Comparison of ENCODE assay signal across 8 cellular contexts in genomic region chr19:10961763-10962536, GRCh38. TPM values are rescaled to one million over a fixed set of nuclear protein-coding genes. Genes with fewer than 3 reads are reported as not detected.
A peak's percentile ranks its signal among the peaks of the same experiment; 100 is the strongest.
DNase-seq lines count a peak whose midpoint lies in the region; ATAC-seq and TF ChIP-seq lines count a peak whose summit lies in the region.

No MANE protein-coding gene starts in this region.

- peaks cover 17 to 48% of the 10 kb centered on the region in 2 donors for H3K4me1 ChIP-seq in left lung
- peaks cover 32% of the 10 kb centered on the region in 2 donors for H3K4me1 ChIP-seq in thyroid gland

- no peaks in the 10 kb centered on the region for H3K9me3 Mint-ChIP-seq in activated naive CD8-positive, alpha-beta T cell treated with anti-CD3 and anti-CD28 coated beads, Interleukin-2, amount 10 ng/mL, durations not matched to agents 7 days and 5 days

- 23 to 25% methylated on average over 18 of the region's 18 CpGs for WGBS in thyroid gland, 2 donors

- TF ChIP-seq CTCF in AG09309 (IDR thresholded peaks at IDR 0.05; ENCODE audit: control insufficient read depth, insufficient read depth, low read depth, low read length, missing control alignments), result no peak
- TF ChIP-seq CTCF in HL-60 (IDR thresholded peaks at IDR 0.05; ENCODE audit: insufficient read depth, low read length), result no peak
- no peak for TF ChIP-seq CTCF in left lung (IDR thresholded peaks at IDR 0.05)
- TF ChIP-seq CTCF in thyroid gland (IDR thresholded peaks at IDR 0.05), result no peak

- no peaks in the 10 kb centered on the region for H3K27me3 Mint-ChIP-seq in activated naive CD8-positive, alpha-beta T cell treated with anti-CD3 and anti-CD28 coated beads, Interleukin-2, amount 10 ng/mL, durations not matched to agents 7 days and 5 days

- intact Hi-C loops in left lung (cut with DNase I) (no loop called here), thyroid gland (cut with DNase I) (no loop called here)

- H3K27me3 ChIP-seq in HL-60 (ENCODE audit: insufficient read depth, poor library complexity, severe bottlenecking) (no peaks in the 10 kb centered on the region), left lung (no peaks in the 10 kb centered on the region), thyroid gland (no peaks in the 10 kb centered on the region)

- no peaks in the 10 kb centered on the region for H3K36me3 ChIP-seq in left lung
- no peaks in the 10 kb centered on the region for H3K36me3 ChIP-seq in thyroid gland

- no peak for TF ChIP-seq POLR2A in thyroid gland (IDR thresholded peaks at IDR 0.05)

- H3K27ac Mint-ChIP-seq in activated naive CD8-positive, alpha-beta T cell treated with anti-CD3 and anti-CD28 coated beads, Interleukin-2, amount 10 ng/mL, durations not matched to agents 7 days and 5 days, result peak overlapping the region; percentile 83

- H3K9me3 ChIP-seq in left lung (no peaks in the 10 kb centered on the region), thyroid gland (no peaks in the 10 kb centered on the region)

- H3K27ac ChIP-seq in HL-60 (replicated peaks) (peak overlapping the region; percentile 87), left lung (peak overlapping the region; percentile 86 to 93), thyroid gland (peak overlapping the region in 2 of 3 donors; percentile 84 to 87)

- in situ Hi-C loops in G401 (cut with HindIII; ENCODE audit: low sequenced_read_pairs), result no loop called here

- peak overlapping the region; percentile 89 for H3K4me3 Mint-ChIP-seq in activated naive CD8-positive, alpha-beta T cell treated with anti-CD3 and anti-CD28 coated beads, Interleukin-2, amount 10 ng/mL, durations not matched to agents 7 days and 5 days

- ATAC-seq in activated naive CD8-positive, alpha-beta T cell treated with anti-CD3 and anti-CD28 coated beads, Interleukin-2, amount 10 ng/mL, durations not matched to agents 7 days and 5 days (ENCODE audit: low read depth), result no peak
- ATAC-seq in left lung, result no peak
- ATAC-seq in GM21367 (IDR thresholded peaks at IDR 0.05; ENCODE audit: unreplicated experiment), result no peak
- ATAC-seq in GM19455 (IDR thresholded peaks at IDR 0.05; ENCODE audit: unreplicated experiment), result no peak

- H3K4me3 ChIP-seq in AG09309 (ENCODE audit: control insufficient read depth, low read depth, low read length), result peak overlapping the region; percentile 80
- H3K4me3 ChIP-seq in HL-60 (replicated peaks; ENCODE audit: insufficient read depth, low read length), result peak overlapping the region; percentile 74
- peak overlapping the region; percentile 65 to 83 for H3K4me3 ChIP-seq in left lung
- peak overlapping the region; percentile 68 to 79 (median 70) for H3K4me3 ChIP-seq in thyroid gland (replicated peaks in 1 of 3)

- no peak for DNase-seq in AG09309 (ENCODE audit: low read depth)
- no peak for DNase-seq in HL-60 (ENCODE audit: low read depth in 1 of 2, low spot score in 1 of 2)
- DNase-seq in activated naive CD8-positive, alpha-beta T cell treated with anti-CD3 and anti-CD28 coated beads, Interleukin-2, amount 10 ng/mL, durations not matched to agents 7 days and 5 days, result no peak
- DNase-seq in left lung, result no peak
- DNase-seq in thyroid gland, result no peak
- DNase-seq in G401 (ENCODE audit: low spot score), result no peak

- peaks cover 29% of the 10 kb centered on the region for H3K4me1 Mint-ChIP-seq in activated naive CD8-positive, alpha-beta T cell treated with anti-CD3 and anti-CD28 coated beads, Interleukin-2, amount 10 ng/mL, durations not matched to agents 7 days and 5 days

- peaks cover 6% of the 10 kb centered on the region for H3K36me3 Mint-ChIP-seq in activated naive CD8-positive, alpha-beta T cell treated with anti-CD3 and anti-CD28 coated beads, Interleukin-2, amount 10 ng/mL, durations not matched to agents 7 days and 5 days

- POLR2A ChIA-PET in activated naive CD8-positive, alpha-beta T cell treated with anti-CD3 and anti-CD28 coated beads, Interleukin-2, amount 10 ng/mL, durations not matched to agents 7 days and 5 days (lab: Charles Lee), result interaction anchor here (0.7 to 2.0 kb wide), 5 partner anchors 25 to 419 kb away, joined by 3 to 7 read pairs (median 4); partner anchors contain the start of genes LDLR and TMED1

RNA-seq across cellular contexts. Expression of gene SMARCA4, which starts 1.1 kb away (rescaled TPM):
- total RNA-seq in activated naive CD8-positive, alpha-beta T cell treated with anti-CD3 and anti-CD28 coated beads, Interleukin-2, amount 10 ng/mL, durations not matched to agents 7 days and 5 days, result 100 to 1,000 TPM in 1 of 2 experiments, 10 to 100 TPM in 1; 99.9 to 107 TPM
- total RNA-seq in left lung, result 100 to 1,000 TPM in 1 of 2 donors, 10 to 100 TPM in 1; 98.3 to 101 TPM
- 100 to 1,000 TPM in 2 of 4 donors, 10 to 100 TPM in 2; 49.4 to 108 (median 89.0) TPM for total RNA-seq in thyroid gland
- total RNA-seq in G401 (2014; rRNA removed; shearing (Covaris generic)), result 214 and 281 TPM in 2 replicates

RNA-seq across cellular contexts. Expression of gene TIMM29, which starts 33.3 kb away (rescaled TPM):
- 10 to 100 TPM; 29.7 to 31.3 TPM for total RNA-seq in activated naive CD8-positive, alpha-beta T cell treated with anti-CD3 and anti-CD28 coated beads, Interleukin-2, amount 10 ng/mL, durations not matched to agents 7 days and 5 days
- 10 to 100 TPM; 18.8 to 19.5 TPM for total RNA-seq in left lung
- 10 to 100 TPM; 19.6 to 39.5 (median 33.4) TPM for total RNA-seq in thyroid gland
- 58.4 and 70.7 TPM in 2 replicates for total RNA-seq in G401 (2014; rRNA removed; shearing (Covaris generic))

RNA-seq across cellular contexts. Expression of gene YIPF2, which starts 33.5 kb away (rescaled TPM):
- total RNA-seq in activated naive CD8-positive, alpha-beta T cell treated with anti-CD3 and anti-CD28 coated beads, Interleukin-2, amount 10 ng/mL, durations not matched to agents 7 days and 5 days, result 10 to 100 TPM; 21.7 to 24.7 TPM
- 10 to 100 TPM; 68.4 to 77.6 TPM for total RNA-seq in left lung
- 100 to 1,000 TPM in 2 of 4 donors, 10 to 100 TPM in 2; 85.1 to 127 (median 104) TPM for total RNA-seq in thyroid gland
- 42.5 and 71.1 TPM in 2 replicates for total RNA-seq in G401 (2014; rRNA removed; shearing (Covaris generic))
